ENCODE assay signal across 12 cellular contexts in the genomic region with DNA sequence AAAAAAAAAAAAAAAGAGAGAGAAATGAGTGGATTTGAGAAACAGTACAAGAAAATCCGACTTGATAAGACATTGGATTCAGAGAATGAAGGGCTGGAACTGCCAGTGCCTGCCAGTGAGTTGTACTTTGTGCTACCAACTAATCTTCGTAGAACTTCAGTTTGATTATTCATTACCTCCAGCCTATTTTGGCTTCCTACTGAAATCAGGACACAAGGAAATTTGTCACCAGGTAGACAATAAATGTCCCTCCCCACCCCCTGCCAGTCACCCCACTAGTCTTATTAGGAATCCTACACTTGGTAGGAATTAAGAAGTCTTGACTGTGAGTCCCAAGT.
"Had no signal": no experiment of that assay in that cellular context is flagged by ENCODE, and none has a peak within 500 bp of the region (broad histone marks: within the 10 kb centered on the region; RNA-seq: fewer than 3 reads in every experiment).

No MANE protein-coding gene starts in this region.

- DNase-seq: activated B cell treated with CpG ODN at 0.5 μM for 24 hours; activated CD4-positive, alpha-beta T cell treated with anti-CD3 and anti-CD28 coated beads for 1 hour; activated CD4-positive, alpha-beta T cell treated with anti-CD3 and anti-CD28 coated beads, Interleukin-2, amount 50 U/mL, for 1 hour; activated gamma-delta T cell; activated T-cell treated with anti-CD3 and anti-CD28 coated beads for 4 hours; NCI-H510A; NK-92 treated with Interleukin-12 subunit alpha and Interleukin-12 subunit beta, amount 100 ng/mL, for 24 hours; T-helper 17 cell; T1000 had no signal

- H3K9ac ChIP-seq: KMS-11 had no signal

- H3K4me3 ChIP-seq: cardiac muscle cell had no signal

- ATAC-seq: T-helper 17 cell had no signal

- H3K36me3 ChIP-seq: brain microvascular endothelial cell, cardiac muscle cell had no signal

- H3K27me3 ChIP-seq: brain microvascular endothelial cell, cardiac muscle cell had no signal

- H3K27ac ChIP-seq: brain microvascular endothelial cell, cardiac muscle cell, KMS-11 had no signal
